19 cellular contexts compared by ENCODE assay signal in the genomic region with DNA sequence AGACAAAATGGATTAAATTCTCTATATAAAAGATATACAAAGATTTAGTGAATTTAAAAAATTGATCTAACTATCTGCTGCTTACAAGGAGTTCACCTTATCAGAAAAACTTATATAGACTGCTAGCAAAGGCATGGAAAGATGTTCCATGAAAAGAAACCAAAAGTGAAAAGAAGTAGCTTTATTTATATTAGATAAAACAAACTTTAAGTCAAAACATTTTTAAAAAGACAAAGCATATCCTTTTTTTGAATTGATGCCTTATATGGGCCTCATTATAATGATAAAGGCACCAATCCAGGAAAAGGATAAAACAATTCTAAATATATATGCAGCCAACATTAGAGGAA.
DNase-seq lines count a peak whose midpoint lies in the region; ATAC-seq and TF ChIP-seq lines count a peak whose summit lies in the region.
"Had no signal": no experiment of that assay in that cellular context is flagged by ENCODE, and none has a peak within 500 bp of the region (broad histone marks: within the 10 kb centered on the region; RNA-seq: fewer than 3 reads in every experiment).

No MANE protein-coding gene starts in this region.

- H3K27me3 ChIP-seq in CD4-positive, alpha-beta T cell (ENCODE audit: control insufficient read depth, insufficient read depth, low read length) = no peaks in the 10 kb centered on the region

- intact Hi-C loops in CD4-positive, alpha-beta T cell (cut with DNase I, micrococcal nuclease) = no loop called here

- H3K9me3 Mint-ChIP-seq in CD4-positive, alpha-beta T cell = peaks cover 14% of the 10 kb centered on the region

- H3K27ac ChIP-seq in CD4-positive, alpha-beta T cell (ENCODE audit: low read depth, low read length) = no peak overlapping the region
- H3K27ac ChIP-seq: thoracic aorta, WERI-Rb-1 had no signal

- CTCF ChIA-PET in CD4-positive, alpha-beta T cell (lab: Charles Lee) = interaction anchor here (0.7 kb wide), 1 partner anchor 10 kb away, joined by 3 read pairs; no protein-coding TSS in a partner anchor

- H3K9me3 ChIP-seq in CD4-positive, alpha-beta T cell (ENCODE audit: control insufficient read depth, low read length) = peaks cover 5% of the 10 kb centered on the region

- no peaks in the 10 kb centered on the region for H3K27me3 Mint-ChIP-seq in CD4-positive, alpha-beta T cell
- H3K27me3 Mint-ChIP-seq: activated CD4-positive, alpha-beta memory T cell treated with anti-CD3 and anti-CD28 coated beads for 36 hours; B cell had no signal

- no peak overlapping the region for H3K4me3 Mint-ChIP-seq in CD4-positive, alpha-beta T cell
- H3K4me3 Mint-ChIP-seq: activated CD4-positive, alpha-beta memory T cell treated with anti-CD3 and anti-CD28 coated beads for 36 hours; B cell; stimulated activated effector memory CD8-positive, alpha-beta T cell treated with anti-CD3 and anti-CD28 coated beads, Interleukin-12 subunit alpha, Interleukin-12 subunit beta, amount 100 ng/mL, for 72 hours had no signal

- H3K36me3 Mint-ChIP-seq in CD4-positive, alpha-beta T cell (ENCODE audit: low read depth) = no peaks in the 10 kb centered on the region
- H3K36me3 Mint-ChIP-seq: activated CD4-positive, alpha-beta memory T cell treated with anti-CD3 and anti-CD28 coated beads for 36 hours; stimulated activated effector memory CD8-positive, alpha-beta T cell treated with anti-CD3 and anti-CD28 coated beads, Interleukin-12 subunit alpha, Interleukin-12 subunit beta, amount 100 ng/mL, for 72 hours had no signal

- no peak for DNase-seq in CD4-positive, alpha-beta T cell
- DNase-seq in middle frontal gyrus (ENCODE audit: extremely low spot score, low spot score) (no peak), left lobe of liver (ENCODE audit: low spot score) (no peak), NAMALWA (ENCODE audit: low spot score) (no peak)
- DNase-seq: activated CD4-positive, alpha-beta memory T cell treated with anti-CD3 and anti-CD28 coated beads for 36 hours; activated naive CD4-positive, alpha-beta T cell treated with Interleukin-2 at 50 U/mL for 16 hours; anterior cingulate cortex; effector memory CD4-positive, alpha-beta T cell; left ventricle myocardium superior; NCI-H1092; NCI-H526; Right ventricle myocardium superior; WERI-Rb-1 had no signal

- no peak for TF ChIP-seq CTCF in CD4-positive, alpha-beta T cell (IDR thresholded peaks at IDR 0.05)

- no peak overlapping the region for H3K27ac Mint-ChIP-seq in CD4-positive, alpha-beta T cell
- H3K27ac Mint-ChIP-seq: activated CD4-positive, alpha-beta memory T cell treated with anti-CD3 and anti-CD28 coated beads for 36 hours; B cell; stimulated activated effector memory CD8-positive, alpha-beta T cell treated with anti-CD3 and anti-CD28 coated beads, Interleukin-12 subunit alpha, Interleukin-12 subunit beta, amount 100 ng/mL, for 72 hours had no signal

- H3K4me1 Mint-ChIP-seq in CD4-positive, alpha-beta T cell (ENCODE audit: low read depth) = no peaks in the 10 kb centered on the region
- H3K4me1 Mint-ChIP-seq: B cell; stimulated activated effector memory CD8-positive, alpha-beta T cell treated with anti-CD3 and anti-CD28 coated beads, Interleukin-12 subunit alpha, Interleukin-12 subunit beta, amount 100 ng/mL, for 72 hours had no signal

- POLR2A ChIA-PET in CD4-positive, alpha-beta T cell (lab: Charles Lee) = no interaction called here

- ATAC-seq in GM19035 (IDR thresholded peaks at IDR 0.05; ENCODE audit: unreplicated experiment) = peak; percentile 22
- peak; percentile 30 for ATAC-seq in GM21786 (IDR thresholded peaks at IDR 0.05; ENCODE audit: unreplicated experiment)
- ATAC-seq in HG03159 (IDR thresholded peaks at IDR 0.05; ENCODE audit: unreplicated experiment) = peak; percentile 22
- no peak for ATAC-seq in CD4-positive, alpha-beta T cell (ENCODE audit: poor library complexity)
- ATAC-seq in left lobe of liver = no peak
- ATAC-seq: left ventricle myocardium superior; stimulated activated effector memory CD8-positive, alpha-beta T cell treated with anti-CD3 and anti-CD28 coated beads, Interleukin-12 subunit alpha, Interleukin-12 subunit beta, amount 100 ng/mL, for 72 hours had no signal

Comparison
In these comparisons a context has a peak if more than half of its experiments do, and no peak if none do; other contexts are left out.
1. ATAC-seq: peak in GM19035 (single experiment), GM21786 (single experiment) and HG03159 (single experiment); none in CD4-positive, alpha-beta T cell (single experiment) and left lobe of liver (single experiment).